Comparison of ENCODE assay signal across 10 cellular contexts in genomic region chr17:64773836-64774761, GRCh38.
DNase-seq lines count a peak whose midpoint lies in the region; ATAC-seq, FAIRE-seq and TF ChIP-seq lines count a peak whose summit lies in the region.
"Had no signal": no experiment of that assay in that cellular context is flagged by ENCODE, and none has a peak within 500 bp of the region (broad histone marks: within the 10 kb centered on the region; RNA-seq: fewer than 3 reads in every experiment).

No MANE protein-coding gene starts in this region.

- H3K4me1 ChIP-seq in HAP-1 (peaks cover 4% of the 10 kb centered on the region), endothelial cell of umbilical vein (ENCODE audit: control insufficient read depth, extremely low read depth, insufficient read depth, low read length) (peaks cover 22% of the 10 kb centered on the region), neural progenitor cell (peaks cover 22% of the 10 kb centered on the region)

- no peaks in the 10 kb centered on the region for H3K9me3 ChIP-seq in HAP-1
- no peaks in the 10 kb centered on the region for H3K9me3 ChIP-seq in endothelial cell of umbilical vein (replicated peaks; ENCODE audit: control insufficient read depth, insufficient read depth, low read length)
- no peaks in the 10 kb centered on the region for H3K9me3 ChIP-seq in neural progenitor cell (ENCODE audit: low read depth)

- H3K36me3 ChIP-seq in HAP-1 (replicated peaks) (no peaks in the 10 kb centered on the region), endothelial cell of umbilical vein (ENCODE audit: control insufficient read depth in 2 of 2, extremely low read depth in 1 of 2, insufficient read depth in 2 of 2, low read length in 2 of 2) (peaks cover 0 to 8% of the 10 kb centered on the region in 2 experiments), neural progenitor cell (no peaks in the 10 kb centered on the region)

- no peaks in the 10 kb centered on the region for H3K9me1 ChIP-seq in endothelial cell of umbilical vein (replicated peaks; ENCODE audit: control insufficient read depth, extremely low read depth, insufficient read depth, low read length)

- POLR2A ChIA-PET in endothelial cell of umbilical vein (lab: Charles Lee): no interaction called here

- H4K20me1 ChIP-seq in endothelial cell of umbilical vein (replicated peaks; ENCODE audit: control insufficient read depth, extremely low read depth, insufficient read depth, low read length) (no peaks in the 10 kb centered on the region), neural progenitor cell (ENCODE audit: low read depth) (peaks cover 18% of the 10 kb centered on the region)

- FAIRE-seq in endothelial cell of umbilical vein (lab: Jason Lieb, UNC): no peak

- intact Hi-C loops in endothelial cell of umbilical vein (cut with micrococcal nuclease): no loop called here
- intact Hi-C loops in activated naive CD4-positive, alpha-beta T cell treated with anti-CD3 and anti-CD28 coated beads for 36 hours (cut with micrococcal nuclease): no loop called here

- H3K27me3 Mint-ChIP-seq in neural progenitor cell (ENCODE audit: insufficient read depth, low read depth): peaks cover 24% of the 10 kb centered on the region
- peaks cover 8% of the 10 kb centered on the region for H3K27me3 Mint-ChIP-seq in activated naive CD4-positive, alpha-beta T cell treated with anti-CD3 and anti-CD28 coated beads for 36 hours (ENCODE audit: low read depth)

- H3K27me3 ChIP-seq in HAP-1 (ENCODE audit: low read depth) (no peaks in the 10 kb centered on the region), endothelial cell of umbilical vein (ENCODE audit: control insufficient read depth in 2 of 2, insufficient read depth in 2 of 2, low read length in 2 of 2) (no peaks in the 10 kb centered on the region), neural progenitor cell (peaks cover 46% of the 10 kb centered on the region)

- H3K4me3 Mint-ChIP-seq in neural progenitor cell: no peak overlapping the region
- no peak overlapping the region for H3K4me3 Mint-ChIP-seq in activated naive CD4-positive, alpha-beta T cell treated with anti-CD3 and anti-CD28 coated beads for 36 hours

- no peaks in the 10 kb centered on the region for H3K9me3 Mint-ChIP-seq in neural progenitor cell
- no peaks in the 10 kb centered on the region for H3K9me3 Mint-ChIP-seq in activated naive CD4-positive, alpha-beta T cell treated with anti-CD3 and anti-CD28 coated beads for 36 hours
- H3K9me3 Mint-ChIP-seq: IgD-negative memory B cell, naive B cell had no signal

- H2AFZ ChIP-seq in endothelial cell of umbilical vein (ENCODE audit: low read depth, low read length): no peak overlapping the region
- peak overlapping the region; percentile 57 for H2AFZ ChIP-seq in neural progenitor cell (replicated peaks)

- H3K4me3 ChIP-seq in HAP-1 (peak overlapping the region; percentile 7; the same call in 1 of the 2 replicates), endothelial cell of umbilical vein (replicated peaks in 1 of 3; ENCODE audit: insufficient read depth in 1 of 3, low read depth in 1 of 3, low read length in 3 of 3) (no peak overlapping the region), neural progenitor cell (peak overlapping the region; percentile 50)

- no peak overlapping the region for H3K27ac ChIP-seq in endothelial cell of umbilical vein (ENCODE audit: insufficient read depth, low read depth, low read length)
- H3K27ac ChIP-seq in neural progenitor cell: no peak overlapping the region

- no peak for ATAC-seq in HG03108 (IDR thresholded peaks at IDR 0.05; ENCODE audit: unreplicated experiment)
- no peak for ATAC-seq in HG03460 (IDR thresholded peaks at IDR 0.05; ENCODE audit: unreplicated experiment)

- BruUV-seq in endothelial cell of umbilical vein (replicated peaks; lab: Mats Ljungman, UMichigan): no TSS peak

- H3K4me2 ChIP-seq in endothelial cell of umbilical vein (ENCODE audit: insufficient read depth, low read length) (no peak overlapping the region), neural progenitor cell (peak overlapping the region; percentile 95)

- H3K9ac ChIP-seq in endothelial cell of umbilical vein (replicated peaks; ENCODE audit: extremely low read depth, insufficient read depth, low read length) (no peak overlapping the region), neural progenitor cell (no peak overlapping the region)

- peaks cover 18% of the 10 kb centered on the region for H3K4me1 Mint-ChIP-seq in neural progenitor cell
- peaks cover 15% of the 10 kb centered on the region for H3K4me1 Mint-ChIP-seq in activated naive CD4-positive, alpha-beta T cell treated with anti-CD3 and anti-CD28 coated beads for 36 hours (ENCODE audit: low read depth)

- TF ChIP-seq POLR2A in endothelial cell of umbilical vein (IDR thresholded peaks at IDR 0.05; ENCODE audit: low read depth, low read length): no peak

- H3K79me2 ChIP-seq in endothelial cell of umbilical vein (ENCODE audit: control insufficient read depth, insufficient read depth, low read length) (peaks cover 15% of the 10 kb centered on the region), neural progenitor cell (ENCODE audit: low read depth) (no peaks in the 10 kb centered on the region)

- DNase-seq in COLO829 (ENCODE audit: low spot score) (peak; percentile 42), HAP-1 (ENCODE audit: low spot score in 2 of 2) (peak; percentile 57 to 68), NCI-H774 (lab: John Stamatoyannopoulos, UW) (peak; percentile 49), endothelial cell of umbilical vein (ENCODE audit: low read depth, low spot score) (peak; percentile 40), neural progenitor cell (ENCODE audit: low spot score) (peak; percentile 71)
- no peak for DNase-seq in activated naive CD4-positive, alpha-beta T cell treated with anti-CD3 and anti-CD28 coated beads for 36 hours
- DNase-seq: naive B cell had no signal

- dilution Hi-C loops in endothelial cell of umbilical vein (cut with MboI; ENCODE audit: extremely low pct_ligation_motif_present, low sequenced_read_pairs): no loop called here

- H3K27ac Mint-ChIP-seq in neural progenitor cell: no peak overlapping the region
- no peak overlapping the region for H3K27ac Mint-ChIP-seq in activated naive CD4-positive, alpha-beta T cell treated with anti-CD3 and anti-CD28 coated beads for 36 hours
- H3K27ac Mint-ChIP-seq: IgD-negative memory B cell, naive B cell had no signal

- CTCF ChIA-PET in endothelial cell of umbilical vein (lab: Charles Lee): interaction anchor here (0.6 to 1.1 kb wide), 5 partner anchors 11 to 164 kb away, joined by 3 to 5 read pairs (median 3); no protein-coding TSS in a partner anchor
- CTCF ChIA-PET in activated naive CD4-positive, alpha-beta T cell treated with anti-CD3 and anti-CD28 coated beads for 36 hours (lab: Charles Lee): no interaction called here

- TF ChIP-seq CTCF in endothelial cell of umbilical vein (IDR thresholded peaks at IDR 0.05; ENCODE audit: extremely low read depth in 1 of 2, insufficient read depth in 1 of 2, low read depth in 1 of 2, low read length in 2 of 2) (peak; percentile 30 to 56), neural progenitor cell (IDR thresholded peaks at IDR 0.05) (peak; percentile 58)

- no peaks in the 10 kb centered on the region for H3K36me3 Mint-ChIP-seq in neural progenitor cell
- no peaks in the 10 kb centered on the region for H3K36me3 Mint-ChIP-seq in activated naive CD4-positive, alpha-beta T cell treated with anti-CD3 and anti-CD28 coated beads for 36 hours (ENCODE audit: low read depth)
- H3K36me3 Mint-ChIP-seq: naive B cell had no signal

- in situ Hi-C loops in HAP-1 (cut with MboI; ENCODE audit: low sequenced_read_pairs): no loop called here

- peaks cover 26% of the 10 kb centered on the region for H3F3A ChIP-seq in neural progenitor cell (ENCODE audit: low read depth)

TF ChIP-seq in endothelial cell of umbilical vein, 7 proteins besides CTCF, POLR2A, EP300 and RAD21:
- TF ChIP-seq EZH2 (IDR thresholded peaks at IDR 0.05; ENCODE audit: borderline replicate concordance, low read depth, low read length, severe bottlenecking) (no peak), MYC (IDR thresholded peaks at IDR 0.05; ENCODE audit: low read depth, low read length) (no peak), POLR2AphosphoS5 (IDR thresholded peaks at IDR 0.05; ENCODE audit: insufficient read depth, low read depth, low read length) (no peak), GATA2 (IDR thresholded peaks at IDR 0.05; ENCODE audit: insufficient read depth, insufficient read length, low read depth, low read length) (no peak), MAX (IDR thresholded peaks at IDR 0.05; ENCODE audit: insufficient read depth, insufficient read length) (no peak), FOS (IDR thresholded peaks at IDR 0.05; ENCODE audit: borderline replicate concordance, insufficient read depth, low read length) (no peak), JUN (IDR thresholded peaks at IDR 0.05; ENCODE audit: borderline replicate concordance, insufficient read depth, insufficient read length, low read depth) (no peak)

Comparison
In these comparisons a context has a peak if more than half of its experiments do, and no peak if none do; other contexts are left out.
1. H3K4me3 ChIP-seq: peak in HAP-1 (single experiment) and neural progenitor cell (single experiment); none in endothelial cell of umbilical vein (0 of 3).